10 cellular contexts compared by ENCODE assay signal in the genomic region with DNA sequence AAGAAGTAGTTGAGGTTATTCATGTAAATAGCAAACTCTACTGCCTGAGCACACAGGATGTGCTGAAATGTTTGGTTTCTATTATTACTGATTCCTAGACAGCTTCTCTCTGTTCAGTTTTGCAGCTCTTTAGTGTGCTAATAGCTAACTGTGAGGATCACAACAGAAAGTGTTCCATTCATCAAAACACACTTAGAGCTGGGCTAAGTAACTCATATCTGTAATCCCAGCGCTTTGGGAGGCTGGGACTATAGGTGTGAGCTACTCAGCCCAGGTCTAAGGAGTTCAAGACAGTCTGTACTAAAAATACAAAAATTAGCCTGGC.
DNase-seq lines count a peak whose midpoint lies in the region; ATAC-seq and TF ChIP-seq lines count a peak whose summit lies in the region.
"Had no signal": no experiment of that assay in that cellular context is flagged by ENCODE, and none has a peak within 500 bp of the region (broad histone marks: within the 10 kb centered on the region; RNA-seq: fewer than 3 reads in every experiment).

No MANE protein-coding gene starts in this region.

- H2AFZ ChIP-seq in OCI-LY7 (ENCODE audit: low read length) = no peak overlapping the region

- H3K9me3 ChIP-seq in OCI-LY7 (ENCODE audit: low read length) = no peaks in the 10 kb centered on the region

- intact Hi-C loops in OCI-LY7 (cut with micrococcal nuclease; ENCODE audit: unreplicated experiment) = no loop called here

- no peak for TF ChIP-seq CTCF in OCI-LY7 (conservative IDR thresholded peaks at IDR 0.05; ENCODE audit: low read length)

- POLR2A ChIA-PET in OCI-LY7 (lab: Charles Lee) = interaction anchor here (0.7 to 1.6 kb wide), 8 partner anchors 11 to 143 kb away, joined by 3 to 4 read pairs (median 4); no protein-coding TSS in a partner anchor

- ATAC-seq in GM19328 (IDR thresholded peaks at IDR 0.05; ENCODE audit: unreplicated experiment) (peak; percentile 66), HG02852 (IDR thresholded peaks at IDR 0.05; ENCODE audit: unreplicated experiment) (peak; percentile 88)

- peak overlapping the region; percentile 10 for H3K4me2 ChIP-seq in OCI-LY7 (ENCODE audit: low read length)

- no peaks in the 10 kb centered on the region for H3K9me2 ChIP-seq in OCI-LY7 (ENCODE audit: insufficient read depth, low read length)

- H3K4me3 ChIP-seq in GM08714 (ENCODE audit: low read length) = peak overlapping the region; percentile 24; the same call in 1 of the 2 replicates
- no peak overlapping the region for H3K4me3 ChIP-seq in OCI-LY7 (ENCODE audit: low read depth, low read length, poor library complexity, severe bottlenecking)

- BruUV-seq in OCI-LY7 (replicated peaks; lab: Mats Ljungman, UMichigan) = no TSS peak

- DNase-seq in OCI-LY7 (ENCODE audit: low spot score) (peak; percentile 29), kidney glomerular epithelial cell (lab: John Stamatoyannopoulos, UW) (no peak), hippocampal formation (lab: John Stamatoyannopoulos, UW) (no peak), NCI-H748 treated with DMSO at 0.1 percent for 48 hours (lab: John Stamatoyannopoulos, UW) (no peak), T1000 (lab: John Stamatoyannopoulos, UW) (no peak)
- DNase-seq: activated CD4-positive, alpha-beta T cell treated with anti-CD3 and anti-CD28 coated beads, Interleukin-2, amount 10 ng/mL, durations not matched to agents 7 days and 5 days; stimulated activated CD4-positive, alpha-beta T cell treated with anti-CD3 and anti-CD28 coated beads, Interleukin-4, amount 100 ng/mL, for 24 hours had no signal

- H4K20me1 ChIP-seq in OCI-LY7 (ENCODE audit: insufficient read depth, low read length) = no peaks in the 10 kb centered on the region

- no peak overlapping the region for H3K27ac ChIP-seq in OCI-LY7 (ENCODE audit: low read depth, low read length, poor library complexity, severe bottlenecking)

- H3K79me2 ChIP-seq in OCI-LY7 (ENCODE audit: insufficient read depth, low read depth, low read length) = no peaks in the 10 kb centered on the region

- peaks cover 28% of the 10 kb centered on the region for H3K4me1 ChIP-seq in OCI-LY7 (ENCODE audit: insufficient read depth, low read length, poor library complexity, severe bottlenecking)

- no peaks in the 10 kb centered on the region for H3K36me3 ChIP-seq in OCI-LY7 (ENCODE audit: insufficient read depth, low read length)

- CTCF ChIA-PET in OCI-LY7 (lab: Charles Lee; ENCODE audit: unreplicated experiment) = interaction anchor here (0.6 kb wide), 1 partner anchor 204 kb away, joined by 3 read pairs; no protein-coding TSS in a partner anchor
